Comparison of ENCODE assay signal across 8 cellular contexts in genomic region chr7:954330-955238, GRCh38. TPM values are rescaled to one million over a fixed set of nuclear protein-coding genes. Genes with fewer than 3 reads are reported as not detected.
DNase-seq lines count a peak whose midpoint lies in the region; ATAC-seq and TF ChIP-seq lines count a peak whose summit lies in the region.

TSS of gene ADAP1 (minus strand) at chr7:954680. CDS start at chr7:954477, 203 bp downstream.

- peaks cover 0 to 2% of the 10 kb centered on the region in 2 donors for H3K36me3 Mint-ChIP-seq in CD4-positive, alpha-beta memory T cell
- H3K36me3 Mint-ChIP-seq in nephron (ENCODE audit: low read depth), result no peaks in the 10 kb centered on the region

- TF ChIP-seq POLR2A in testis (IDR thresholded peaks at IDR 0.05), result no peak

- H3K36me3 ChIP-seq in CD4-positive, alpha-beta memory T cell (ENCODE audit: insufficient read depth, low read length), result no peaks in the 10 kb centered on the region
- no peaks in the 10 kb centered on the region for H3K36me3 ChIP-seq in testis (ENCODE audit: low read depth, missing control alignments)

- H3K27ac Mint-ChIP-seq in CD4-positive, alpha-beta memory T cell, result peak within 1 kb of the TSS in 2 of 7 donors; percentile 69 to 83
- peak within 1 kb of the TSS in 1 of 3 experiments; percentile 44 for H3K27ac Mint-ChIP-seq in nephron

- peak; percentile 41 for ATAC-seq in GM21360 (IDR thresholded peaks at IDR 0.05; ENCODE audit: unreplicated experiment)

- CTCF ChIA-PET in CD4-positive, alpha-beta memory T cell (lab: Charles Lee; ENCODE audit: partially characterized antibody), result interaction anchor here (1.7 to 4.3 kb wide), 2 partner anchors 31 to 45 kb away, joined by 5 to 19 read pairs; no protein-coding TSS in a partner anchor

- intact Hi-C loops in CD4-positive, alpha-beta memory T cell (cut with micrococcal nuclease), result loop anchor here (1.0 to 5.0 kb wide), 3 partner anchors 30 to 167 kb away; no protein-coding TSS in a partner anchor
- intact Hi-C loops in testis (cut with DNase I; ENCODE audit: low total_unique reads), result no loop called here

- H3K27me3 ChIP-seq in CD4-positive, alpha-beta memory T cell (ENCODE audit: insufficient read depth, low read length), result no peaks in the 10 kb centered on the region
- H3K27me3 ChIP-seq in testis, result no peaks in the 10 kb centered on the region

- DNase-seq in CD4-positive, alpha-beta memory T cell, result peak in 4 of 5 donors; percentile 55 to 64 (median 60)
- peak; percentile 48 for DNase-seq in MV-4-11 (lab: John Stamatoyannopoulos, UW)
- DNase-seq in activated T-cell treated with anti-CD3 and anti-CD28 coated beads, Interleukin-2, amount 50 U/mL, for 1 hour, result peak; percentile 69
- peak in 1 of 2 donors; percentile 55 for DNase-seq in foreskin fibroblast
- DNase-seq in testis, result no peak
- DNase-seq in NCI-H1105 treated with DMSO at 0.1 percent for 48 hours (lab: John Stamatoyannopoulos, UW), result no peak

- peak within 1 kb of the TSS; percentile 62 to 80 (median 72) for H3K4me3 Mint-ChIP-seq in CD4-positive, alpha-beta memory T cell
- H3K4me3 Mint-ChIP-seq in nephron, result peak within 1 kb of the TSS; percentile 77 to 83 (median 82)

- no peak for TF ChIP-seq CTCF in foreskin fibroblast (IDR thresholded peaks at IDR 0.05; ENCODE audit: low read depth, low read length)
- peak in 1 of 3 experiments; percentile 6 for TF ChIP-seq CTCF in nephron (IDR thresholded peaks at IDR 0.05; ENCODE audit: unreplicated experiment in 3 of 3)
- TF ChIP-seq CTCF in testis (IDR thresholded peaks at IDR 0.05), result peak in 1 of 3 experiments; percentile 11

- H3K9me3 ChIP-seq in CD4-positive, alpha-beta memory T cell (ENCODE audit: control insufficient read depth in 1 of 2, low read length in 2 of 2), result no peaks in the 10 kb centered on the region
- H3K9me3 ChIP-seq in testis, result no peaks in the 10 kb centered on the region

- H3K4me3 ChIP-seq in CD4-positive, alpha-beta memory T cell (ENCODE audit: low read length in 2 of 2), result no peak within 1 kb of the TSS
- H3K4me3 ChIP-seq in foreskin fibroblast (ENCODE audit: low read depth in 1 of 2, low read length in 2 of 2) (peak within 1 kb of the TSS; percentile 22 to 43), testis (peak within 1 kb of the TSS; percentile 34 to 52)

- no peak within 1 kb of the TSS for H3K27ac ChIP-seq in CD4-positive, alpha-beta memory T cell (ENCODE audit: low read depth, low read length)
- H3K27ac ChIP-seq in testis, result no peak within 1 kb of the TSS

- peaks cover 0 to 9% (median 0%) of the 10 kb centered on the region in 4 donors for H3K4me1 Mint-ChIP-seq in CD4-positive, alpha-beta memory T cell
- no peaks in the 10 kb centered on the region for H3K4me1 Mint-ChIP-seq in nephron

- peaks cover 5% of the 10 kb centered on the region for H3K4me1 ChIP-seq in CD4-positive, alpha-beta memory T cell (ENCODE audit: insufficient read depth, low read length)
- no peaks in the 10 kb centered on the region for H3K4me1 ChIP-seq in testis

- POLR2A ChIA-PET in CD4-positive, alpha-beta memory T cell (lab: Charles Lee; ENCODE audit: partially characterized antibody), result interaction anchor here (0.6 to 1.5 kb wide), 5 partner anchors 21 to 53 kb away, joined by 3 to 12 read pairs (median 4); partner anchors contain the start of gene COX19

- 8 to 46% methylated on average over 3 to 78 of the region's 115 CpGs for WGBS in testis, 2 donors

- peaks cover 2 to 4% of the 10 kb centered on the region in 2 donors for H3K27me3 Mint-ChIP-seq in CD4-positive, alpha-beta memory T cell
- peaks cover 37% of the 10 kb centered on the region for H3K27me3 Mint-ChIP-seq in nephron (ENCODE audit: low read depth)

- peaks cover 0 to 2% (median 0%) of the 10 kb centered on the region in 8 donors for H3K9me3 Mint-ChIP-seq in CD4-positive, alpha-beta memory T cell
- H3K9me3 Mint-ChIP-seq in nephron, result no peaks in the 10 kb centered on the region

RNA-seq across cellular contexts. Expression of gene ADAP1, which starts in this region (rescaled TPM):
- total RNA-seq in CD4-positive, alpha-beta memory T cell, result 1 to 10 TPM; 9.7 to 10.0 TPM
- 1 to 10 TPM; 5.1 to 7.9 TPM for polyA plus RNA-seq in CD4-positive, alpha-beta memory T cell
- total RNA-seq in testis, result 10 to 100 TPM in 1 of 2 donors, 1 to 10 TPM in 1; 6.1 to 10.9 TPM
- polyA plus RNA-seq in testis (ENCODE audit: insufficient read depth, low read depth, low replicate concordance), result 2.4 TPM

Comparison
In these comparisons a context has a peak if more than half of its experiments do, and no peak if none do; other contexts are left out.
1. DNase-seq: peak in CD4-positive, alpha-beta memory T cell (4 of 5), MV-4-11 (single experiment) and activated T-cell treated with anti-CD3 and anti-CD28 coated beads, Interleukin-2, amount 50 U/mL, for 1 hour (single experiment); none in testis (single experiment) and NCI-H1105 treated with DMSO at 0.1 percent for 48 hours (single experiment).
2. H3K4me3 ChIP-seq: peak in foreskin fibroblast (2 of 2) and testis (2 of 2); none in CD4-positive, alpha-beta memory T cell (0 of 2).